ENCODE assay signal across 8 cellular contexts in genomic region chr12:110270125-110270962, GRCh38. TPM values are rescaled to one million over a fixed set of nuclear protein-coding genes. Genes with fewer than 3 reads are reported as not detected.
A peak's percentile ranks its signal among the peaks of the same experiment; 100 is the strongest.
DNase-seq lines count a peak whose midpoint lies in the region; ATAC-seq, FAIRE-seq and TF ChIP-seq lines count a peak whose summit lies in the region.

No MANE protein-coding gene starts in this region.

- H3K36me3 Mint-ChIP-seq in brain: peaks cover 3% of the 10 kb centered on the region

- POLR2A ChIA-PET in HepG2 (lab: Yijun Ruan, JAX): interaction anchor here (1.4 to 6.6 kb wide), 7 partner anchors 10 to 23 kb away, joined by 3 to 44 read pairs (median 4); partner anchors contain the start of gene ATP2A2

- peak overlapping the region; percentile 37 for H3K9ac ChIP-seq in HepG2 (ENCODE audit: insufficient read depth, low read depth, low read length)

- H3K27me3 ChIP-seq in HepG2 (ENCODE audit: control insufficient read depth in 1 of 2, insufficient read depth in 2 of 2, low read length in 2 of 2): no peaks in the 10 kb centered on the region

- peak overlapping the region in 3 of 5 experiments; percentile 6 to 27 (median 18) for H3K4me3 Mint-ChIP-seq in brain

- TF ChIP-seq POLR2A in HepG2 (IDR thresholded peaks at IDR 0.05; ENCODE audit: insufficient read depth in 1 of 2, low read depth in 2 of 2, low read length in 2 of 2): no peak

- H2AFZ ChIP-seq in HepG2 (ENCODE audit: low read length): no peak overlapping the region

- intact Hi-C loops in HepG2 (cut with micrococcal nuclease; ENCODE audit: unreplicated experiment): no loop called here

- CTCF ChIA-PET in HepG2 (lab: Yijun Ruan, JAX; ENCODE audit: low intra/inter-chr PET ratio, low total read pairs): no interaction called here

- BruUV-seq in HepG2 (replicated peaks; lab: Mats Ljungman, UMichigan): no TSS peak

- TF ChIP-seq RAD21 in HepG2 (CRISPR knock-in tag; IDR thresholded peaks at IDR 0.05): no peak

- H4K20me1 ChIP-seq in HepG2 (ENCODE audit: insufficient read depth, low read length): no peaks in the 10 kb centered on the region

- in situ Hi-C loops in HepG2 (cut with HindIII; ENCODE audit: extremely low pct_ligation_motif_present, low pct_unique_long_range_greater_than_20kb): no loop called here

- DNase-seq in COLO668 (lab: John Stamatoyannopoulos, UW; ENCODE audit: unreplicated experiment) (peak; percentile 83), NCI-H2081 treated with DMSO at 0.1 percent for 48 hours (lab: John Stamatoyannopoulos, UW) (peak; percentile 84), HepG2 (ENCODE audit: low spot score) (peak; percentile 95), kidney tubule cell (ENCODE audit: low spot score) (no peak)

- peak overlapping the region; percentile 47 to 80 (median 67) for H3K27ac Mint-ChIP-seq in brain

- H3K79me2 ChIP-seq in HepG2 (ENCODE audit: insufficient read depth, low read length): no peaks in the 10 kb centered on the region

- H3K4me1 Mint-ChIP-seq in brain: peaks cover 63% of the 10 kb centered on the region

- WGBS in HepG2 (ENCODE audit: low lambda C conversion rate): 8% methylated on average over 3 of the region's 5 CpGs

- no peaks in the 10 kb centered on the region for H3K27me3 Mint-ChIP-seq in brain

- H3K4me1 ChIP-seq in HepG2 (ENCODE audit: insufficient read depth, low read length): peaks cover 59% of the 10 kb centered on the region

- no peaks in the 10 kb centered on the region for H3K36me3 ChIP-seq in HepG2 (replicated peaks in 1 of 2; ENCODE audit: control insufficient read depth in 1 of 2, insufficient read depth in 2 of 2, low read length in 2 of 2)

- no peaks in the 10 kb centered on the region for H3K9me3 Mint-ChIP-seq in brain

- peak overlapping the region; percentile 86 for H3K4me2 ChIP-seq in HepG2 (ENCODE audit: low read depth, low read length)

- peak overlapping the region; percentile 11 to 63 (median 35); a peak in 5 of 6 replicates for H3K4me3 ChIP-seq in HepG2 (replicated peaks in 1 of 3; ENCODE audit: insufficient read depth in 1 of 3, low read depth in 2 of 3, low read length in 3 of 3)

- TF ChIP-seq EP300 in HepG2 (IDR thresholded peaks at IDR 0.05; ENCODE audit: low read depth in 2 of 2, low read length in 2 of 2) (peak in 1 of 2 experiments; percentile 26; a peak in 1 of 4 replicates), HepG2 (CRISPR knock-in tag; IDR thresholded peaks at IDR 0.05; ENCODE audit: borderline replicate concordance) (no peak)

- TF ChIP-seq CTCF in brain (conservative IDR thresholded peaks at IDR 0.05) (no peak), HepG2 (CRISPR knock-in tag; IDR thresholded peaks at IDR 0.05) (no peak)

- ATAC-seq in HepG2 (peak; percentile 95), HG03196 (IDR thresholded peaks at IDR 0.05; ENCODE audit: unreplicated experiment) (no peak), HG03108 (IDR thresholded peaks at IDR 0.05; ENCODE audit: unreplicated experiment) (no peak), GM19452 (IDR thresholded peaks at IDR 0.05; ENCODE audit: unreplicated experiment) (no peak)

- peak overlapping the region; percentile 52 for H3K27ac ChIP-seq in HepG2 (ENCODE audit: extremely low read length, insufficient read depth, low read length)

- FAIRE-seq in HepG2 (lab: Jason Lieb, UNC): peak; percentile 91

- no peaks in the 10 kb centered on the region for H3K9me3 ChIP-seq in HepG2 (ENCODE audit: low read length)

TF ChIP-seq in HepG2, 621 proteins besides CTCF, POLR2A, EP300 and RAD21 (continues in another document):
- no peak for TF ChIP-seq KAT2B (IDR thresholded peaks at IDR 0.05; ENCODE audit: borderline replicate concordance, low read depth, low read length)
- no peak for TF ChIP-seq ZBTB34 (CRISPR knock-in tag; IDR thresholded peaks at IDR 0.05)
- TF ChIP-seq HDAC1 (CRISPR knock-in tag; IDR thresholded peaks at IDR 0.05): peak; percentile 36; the same call in 1 of the 2 replicates
- no peak for TF ChIP-seq DMTF1 (CRISPR knock-in tag; IDR thresholded peaks at IDR 0.05)
- TF ChIP-seq ZBTB1 (CRISPR knock-in tag; IDR thresholded peaks at IDR 0.05; ENCODE audit: borderline replicate concordance): no peak
- no peak for TF ChIP-seq TP53 (CRISPR knock-in tag; conservative IDR thresholded peaks at IDR 0.05)
- TF ChIP-seq DBP (CRISPR knock-in tag; IDR thresholded peaks at IDR 0.05; ENCODE audit: not compliant biosample characterization): no peak
- no peak for TF ChIP-seq SMC3 (IDR thresholded peaks at IDR 0.05; ENCODE audit: low read length)
- no peak for TF ChIP-seq KLF6 (CRISPR knock-in tag; IDR thresholded peaks at IDR 0.05)
- no peak for TF ChIP-seq MXI1 (IDR thresholded peaks at IDR 0.05; ENCODE audit: borderline replicate concordance, low read depth, low read length)
- TF ChIP-seq ZNF34 (CRISPR knock-in tag; IDR thresholded peaks at IDR 0.05; ENCODE audit: borderline replicate concordance): no peak
- peak; percentile 97 for TF ChIP-seq SIX1 (CRISPR knock-in tag; IDR thresholded peaks at IDR 0.05; ENCODE audit: borderline replicate concordance)
- TF ChIP-seq NCOR1 (IDR thresholded peaks at IDR 0.05; ENCODE audit: borderline replicate concordance, low read length): peak; percentile 63; the same call in 1 of the 2 replicates
- TF ChIP-seq ZMYM3 (CRISPR knock-in tag; IDR thresholded peaks at IDR 0.05): peak; percentile 34; the same call in 1 of the 2 replicates

RNA-seq across cellular contexts. Expression of gene ATP2A2, which starts 10.7 kb away (rescaled TPM):
- 139 TPM for polyA plus RNA-seq in brain (ENCODE audit: insufficient read depth, low read depth, low replicate concordance)
- total RNA-seq in HepG2 (2016; rRNA removed; fragmentation: Illumina TruSeq; extraction: Trizol): 79.2 and 85.5 TPM in 2 replicates
- 16.6 and 18.3 TPM in 2 replicates for total RNA-seq in HepG2 (2016; cell fraction: cytosol; rRNA removed; fragmentation: Illumina TruSeq; extraction: Trizol; ENCODE audit: low read depth)
- 64.3 and 88.8 TPM in 2 replicates for total RNA-seq in HepG2 (2016; cell fraction: insoluble cytoplasmic fraction; rRNA removed; fragmentation: Illumina TruSeq; extraction: Trizol)
- total RNA-seq in HepG2 (2016; cell fraction: membrane; rRNA removed; fragmentation: Illumina TruSeq; extraction: Trizol): 50.1 and 58.3 TPM in 2 replicates
- 162 and 186 TPM in 2 replicates for total RNA-seq in HepG2 (2016; cell fraction: nucleus; rRNA removed; fragmentation: Illumina TruSeq; extraction: Trizol)
- 35.4 and 40.8 TPM in 2 replicates for polyA plus RNA-seq in HepG2 (2011; rRNA removed)
- polyA plus RNA-seq in HepG2 (2011; cell fraction: cytosol; rRNA removed): 19.8 and 24.8 TPM in 2 replicates
- polyA plus RNA-seq in HepG2 (2011; cell fraction: nucleus; rRNA removed): 106 and 112 TPM in 2 replicates
- 95.4 and 109 TPM in 2 replicates for polyA plus RNA-seq in HepG2 (2012)
- polyA plus RNA-seq in HepG2 (2016; cell fraction: cytosol; fragmentation: Illumina TruSeq; extraction: Trizol; ENCODE audit: low read depth): 7.7 and 8.0 TPM in 2 replicates
- polyA plus RNA-seq in HepG2 (2016; cell fraction: insoluble cytoplasmic fraction; fragmentation: Illumina TruSeq; extraction: Trizol; ENCODE audit: low read depth): 52.2 and 68.9 TPM in 2 replicates
- 23.7 and 31.5 TPM in 2 replicates for polyA plus RNA-seq in HepG2 (2016; cell fraction: membrane; fragmentation: Illumina TruSeq; extraction: Trizol; ENCODE audit: low read depth)
- polyA plus RNA-seq in HepG2 (2016; cell fraction: nucleus; fragmentation: Illumina TruSeq; extraction: Trizol; ENCODE audit: insufficient read depth, low read depth): 193 and 199 TPM in 2 replicates
- polyA minus RNA-seq in HepG2 (2011; rRNA and poly(A)+ RNA removed; ENCODE audit: low replicate concordance): 88.2 and 101 TPM in 2 replicates
- 63.9 and 75.1 TPM in 2 replicates for polyA minus RNA-seq in HepG2 (2011; cell fraction: cytosol; rRNA and poly(A)+ RNA removed)
- 126 and 131 TPM in 2 replicates for polyA minus RNA-seq in HepG2 (2011; cell fraction: nucleus; rRNA and poly(A)+ RNA removed)
